8 cellular contexts compared by ENCODE assay signal in the genomic region with DNA sequence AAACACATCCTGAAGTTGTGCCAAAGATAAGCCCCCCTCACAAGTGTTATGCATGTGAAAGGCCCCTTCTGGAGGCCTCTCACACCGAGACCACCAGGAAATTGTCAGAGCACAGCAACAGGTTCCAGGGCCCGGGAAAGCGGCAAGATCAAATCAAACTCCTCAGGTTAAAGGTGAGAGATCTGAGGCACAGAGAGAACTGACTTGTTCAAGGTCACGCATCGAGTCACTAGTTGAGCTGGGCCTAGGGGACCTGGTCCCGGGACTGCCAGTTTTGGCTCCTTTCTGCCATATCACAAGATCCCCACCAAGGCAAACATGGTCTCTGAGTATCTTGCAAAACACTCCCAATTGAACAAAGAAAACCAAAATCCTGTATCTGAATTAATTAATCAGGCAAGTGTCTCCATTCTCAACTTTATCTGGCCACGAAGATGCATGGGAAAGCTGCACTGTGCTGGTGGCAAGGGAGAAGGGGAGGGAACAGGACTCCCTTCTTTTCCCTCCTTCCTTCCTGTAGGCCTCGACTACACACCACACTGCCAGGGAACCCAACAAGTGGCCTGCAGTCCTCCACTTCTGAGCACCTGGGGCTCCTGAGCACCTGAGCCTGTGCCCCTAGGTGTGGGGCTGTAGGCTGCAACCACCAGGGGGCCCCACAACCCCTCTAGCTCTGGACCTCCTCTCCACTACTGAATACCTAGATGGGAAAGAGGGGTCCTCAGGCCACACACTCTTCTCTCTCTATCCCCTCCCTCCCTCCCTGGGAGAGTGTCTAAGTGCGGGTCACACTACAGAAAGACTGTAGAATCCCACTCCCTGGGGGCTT. TPM values are rescaled to one million over a fixed set of nuclear protein-coding genes. Genes with fewer than 3 reads are reported as not detected.
DNase-seq lines count a peak whose midpoint lies in the region; ATAC-seq, FAIRE-seq and TF ChIP-seq lines count a peak whose summit lies in the region.

No MANE protein-coding gene starts in this region.

- no peak for FAIRE-seq in D721Med (lab: Jason Lieb, UNC)

- H3K4me3 Mint-ChIP-seq in activated T-cell treated with anti-CD3 and anti-CD28 coated beads, Interleukin-2, amount 50 U/mL, for 24 hours = no peak overlapping the region

- H3K27me3 Mint-ChIP-seq in activated T-cell treated with anti-CD3 and anti-CD28 coated beads, Interleukin-2, amount 50 U/mL, for 24 hours = no peaks in the 10 kb centered on the region

- no peak for TF ChIP-seq POLR2A in gastrocnemius medialis (IDR thresholded peaks at IDR 0.05)

- in situ Hi-C loops in gastrocnemius medialis (cut with MboI; ENCODE audit: low sequenced_read_pairs in 4 of 4) = loop anchor here (5.0 to 10.0 kb wide), 3 partner anchors 89 to 94 kb away; no protein-coding TSS in a partner anchor

- H3K27me3 ChIP-seq in gastrocnemius medialis = no peaks in the 10 kb centered on the region

- peaks cover 98% of the 10 kb centered on the region for H3K36me3 Mint-ChIP-seq in activated T-cell treated with anti-CD3 and anti-CD28 coated beads, Interleukin-2, amount 50 U/mL, for 24 hours (ENCODE audit: low read depth)

- TF ChIP-seq CTCF in D721Med (IDR thresholded peaks at IDR 0.05; ENCODE audit: insufficient read depth, missing control alignments) (peak; percentile 58), fibroblast of the aortic adventitia (IDR thresholded peaks at IDR 0.05; ENCODE audit: insufficient read depth, low read length) (peak; percentile 45), gastrocnemius medialis (IDR thresholded peaks at IDR 0.05 in 4 of 5, conservative IDR thresholded peaks at IDR 0.05 in 1 of 5) (peak; percentile 63 to 87 (median 78))

- no peak overlapping the region for H3K4me3 ChIP-seq in fibroblast of the aortic adventitia (ENCODE audit: low read depth, low read length)
- no peak overlapping the region for H3K4me3 ChIP-seq in gastrocnemius medialis

- peaks cover 52% of the 10 kb centered on the region for H3K4me1 Mint-ChIP-seq in activated T-cell treated with anti-CD3 and anti-CD28 coated beads, Interleukin-2, amount 50 U/mL, for 24 hours (ENCODE audit: low read depth)

- peaks cover 0 to 7% of the 10 kb centered on the region in 2 donors for H3K4me1 ChIP-seq in gastrocnemius medialis

- intact Hi-C loops in gastrocnemius medialis (cut with DNase I; ENCODE audit: low total_unique reads) = loop anchor here (1.0 to 5.0 kb wide), 3 partner anchors 46 to 231 kb away; no protein-coding TSS in a partner anchor

- ATAC-seq in gastrocnemius medialis = peak; percentile 36 to 53
- no peak for ATAC-seq in GM18873 (IDR thresholded peaks at IDR 0.05; ENCODE audit: low FRiP score, unreplicated experiment)

- peaks cover 0 to 54% of the 10 kb centered on the region in 2 donors for H3K36me3 ChIP-seq in gastrocnemius medialis

- H3K27ac Mint-ChIP-seq in activated T-cell treated with anti-CD3 and anti-CD28 coated beads, Interleukin-2, amount 50 U/mL, for 24 hours = peak overlapping the region; percentile 86

- H3K9me3 Mint-ChIP-seq in activated T-cell treated with anti-CD3 and anti-CD28 coated beads, Interleukin-2, amount 50 U/mL, for 24 hours = no peaks in the 10 kb centered on the region

- no peak overlapping the region for H3K27ac ChIP-seq in gastrocnemius medialis

- no peaks in the 10 kb centered on the region for H3K9me3 ChIP-seq in gastrocnemius medialis

- DNase-seq in D721Med (ENCODE audit: insufficient read length, low spot score) (no peak), NAMALWA (ENCODE audit: low spot score) (peak; percentile 61), fibroblast of the aortic adventitia (ENCODE audit: low read depth) (no peak), gastrocnemius medialis (peak in 1 of 2 donors; percentile 38), NCI-H187 treated with DMSO at 0.1 percent for 48 hours (lab: John Stamatoyannopoulos, UW) (no peak), Ammon's horn (ENCODE audit: low spot score) (no peak)
- peak; percentile 72 for DNase-seq in activated T-cell treated with anti-CD3 and anti-CD28 coated beads, Interleukin-2, amount 50 U/mL, for 24 hours

RNA-seq across cellular contexts. Expression of gene ANP32A, which starts 37.3 kb away (rescaled TPM):
- total RNA-seq in fibroblast of the aortic adventitia (ENCODE audit: low replicate concordance) (41.0 and 123 TPM in 2 replicates), gastrocnemius medialis (10 to 100 TPM; 27.1 to 55.8 (median 50.6) TPM)

Comparison
In these comparisons a context has a peak if more than half of its experiments do, and no peak if none do; other contexts are left out.
1. DNase-seq: peak in NAMALWA (single experiment) and activated T-cell treated with anti-CD3 and anti-CD28 coated beads, Interleukin-2, amount 50 U/mL, for 24 hours (single experiment); none in D721Med (single experiment), fibroblast of the aortic adventitia (single experiment), NCI-H187 treated with DMSO at 0.1 percent for 48 hours (single experiment) and Ammon's horn (single experiment).
2. Peak in every context shown above with its lines, with median percentiles within 50 percentile points of each other: CTCF ChIP-seq.